ENCODE assay signal across 1 cellular context in the genomic region with DNA sequence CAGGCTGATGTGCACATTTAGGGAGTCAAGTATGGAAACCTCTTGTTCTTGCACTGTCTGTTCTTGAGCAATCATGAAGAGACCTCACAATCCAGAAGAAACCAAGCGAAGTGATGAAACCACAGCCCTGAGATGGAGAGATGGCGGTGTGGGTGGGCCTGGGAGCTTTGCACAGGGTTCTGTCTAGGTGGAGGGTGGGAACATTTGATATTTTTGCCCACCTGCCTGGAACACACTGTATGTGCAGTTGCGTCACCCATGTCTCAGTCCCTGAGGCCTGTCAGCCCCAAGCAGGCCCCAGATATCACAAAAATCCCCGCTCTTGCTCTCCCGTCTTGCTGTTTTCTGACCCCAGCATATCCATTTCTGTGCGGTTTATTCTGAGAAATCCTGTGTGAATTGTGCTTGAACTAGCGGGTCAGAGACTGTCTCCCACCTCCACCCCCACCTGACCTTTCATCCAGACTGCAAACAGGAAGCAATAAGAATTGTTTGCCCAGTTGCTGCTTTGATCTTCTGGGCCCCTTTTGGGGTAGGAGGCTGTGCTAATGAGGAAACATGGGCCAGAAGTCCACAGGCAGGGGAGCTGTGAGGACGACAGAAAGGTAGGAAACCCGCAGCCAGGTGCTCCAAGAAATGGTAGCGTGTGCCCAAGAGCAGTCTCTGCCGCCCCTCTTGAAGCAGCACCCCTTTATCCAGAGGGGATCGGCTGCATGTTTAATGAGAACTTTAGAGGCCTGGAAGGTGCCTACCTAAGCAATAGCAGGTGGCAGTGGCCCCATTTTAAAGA.
TF ChIP-seq lines count a peak whose summit lies in the region.

No MANE protein-coding gene starts in this region.

TF ChIP-seq in HepG2, 621 proteins besides CTCF, POLR2A, EP300 and RAD21 (continued from another document and continues in another):
- TF ChIP-seq, protein P1, sequence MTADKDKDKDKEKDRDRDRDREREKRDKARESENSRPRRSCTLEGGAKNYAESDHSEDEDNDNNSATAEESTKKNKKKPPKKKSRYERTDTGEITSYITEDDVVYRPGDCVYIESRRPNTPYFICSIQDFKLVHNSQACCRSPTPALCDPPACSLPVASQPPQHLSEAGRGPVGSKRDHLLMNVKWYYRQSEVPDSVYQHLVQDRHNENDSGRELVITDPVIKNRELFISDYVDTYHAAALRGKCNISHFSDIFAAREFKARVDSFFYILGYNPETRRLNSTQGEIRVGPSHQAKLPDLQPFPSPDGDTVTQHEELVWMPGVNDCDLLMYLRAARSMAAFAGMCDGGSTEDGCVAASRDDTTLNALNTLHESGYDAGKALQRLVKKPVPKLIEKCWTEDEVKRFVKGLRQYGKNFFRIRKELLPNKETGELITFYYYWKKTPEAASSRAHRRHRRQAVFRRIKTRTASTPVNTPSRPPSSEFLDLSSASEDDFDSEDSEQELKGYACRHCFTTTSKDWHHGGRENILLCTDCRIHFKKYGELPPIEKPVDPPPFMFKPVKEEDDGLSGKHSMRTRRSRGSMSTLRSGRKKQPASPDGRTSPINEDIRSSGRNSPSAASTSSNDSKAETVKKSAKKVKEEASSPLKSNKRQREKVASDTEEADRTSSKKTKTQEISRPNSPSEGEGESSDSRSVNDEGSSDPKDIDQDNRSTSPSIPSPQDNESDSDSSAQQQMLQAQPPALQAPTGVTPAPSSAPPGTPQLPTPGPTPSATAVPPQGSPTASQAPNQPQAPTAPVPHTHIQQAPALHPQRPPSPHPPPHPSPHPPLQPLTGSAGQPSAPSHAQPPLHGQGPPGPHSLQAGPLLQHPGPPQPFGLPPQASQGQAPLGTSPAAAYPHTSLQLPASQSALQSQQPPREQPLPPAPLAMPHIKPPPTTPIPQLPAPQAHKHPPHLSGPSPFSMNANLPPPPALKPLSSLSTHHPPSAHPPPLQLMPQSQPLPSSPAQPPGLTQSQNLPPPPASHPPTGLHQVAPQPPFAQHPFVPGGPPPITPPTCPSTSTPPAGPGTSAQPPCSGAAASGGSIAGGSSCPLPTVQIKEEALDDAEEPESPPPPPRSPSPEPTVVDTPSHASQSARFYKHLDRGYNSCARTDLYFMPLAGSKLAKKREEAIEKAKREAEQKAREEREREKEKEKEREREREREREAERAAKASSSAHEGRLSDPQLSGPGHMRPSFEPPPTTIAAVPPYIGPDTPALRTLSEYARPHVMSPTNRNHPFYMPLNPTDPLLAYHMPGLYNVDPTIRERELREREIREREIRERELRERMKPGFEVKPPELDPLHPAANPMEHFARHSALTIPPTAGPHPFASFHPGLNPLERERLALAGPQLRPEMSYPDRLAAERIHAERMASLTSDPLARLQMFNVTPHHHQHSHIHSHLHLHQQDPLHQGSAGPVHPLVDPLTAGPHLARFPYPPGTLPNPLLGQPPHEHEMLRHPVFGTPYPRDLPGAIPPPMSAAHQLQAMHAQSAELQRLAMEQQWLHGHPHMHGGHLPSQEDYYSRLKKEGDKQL (CRISPR knock-in tag; IDR thresholded peaks at IDR 0.05; ENCODE audit: low read depth) = peak; percentile 99
- TF ChIP-seq ZNF761 (CRISPR knock-in tag; conservative IDR thresholded peaks at IDR 0.05) (peak; percentile 95; the same call in 1 of the 2 replicates), MAZ (IDR thresholded peaks at IDR 0.05; ENCODE audit: borderline replicate concordance, low read depth, low read length) (peak; percentile 94), MAZ (CRISPR knock-in tag; IDR thresholded peaks at IDR 0.05; ENCODE audit: low read depth) (peak; percentile 97), CCDC6 (CRISPR knock-in tag; IDR thresholded peaks at IDR 0.05) (peak; percentile 98), MXI1 (IDR thresholded peaks at IDR 0.05; ENCODE audit: borderline replicate concordance, low read depth, low read length) (peak; percentile 77; the same call in 1 of the 3 replicates), PPARG (CRISPR knock-in tag; conservative IDR thresholded peaks at IDR 0.05) (peak; percentile 100), CBFB (CRISPR knock-in tag; IDR thresholded peaks at IDR 0.05) (peak; percentile 98), ZNF598 (CRISPR knock-in tag; IDR thresholded peaks at IDR 0.05; ENCODE audit: borderline replicate concordance) (no peak), ZNF550 (CRISPR knock-in tag; IDR thresholded peaks at IDR 0.05; ENCODE audit: borderline replicate concordance) (peak; percentile 82; the same call in 1 of the 2 replicates), ARID2 (CRISPR knock-in tag; IDR thresholded peaks at IDR 0.05; ENCODE audit: borderline replicate concordance) (peak; percentile 81; the same call in 1 of the 2 replicates), SATB2 (CRISPR knock-in tag; IDR thresholded peaks at IDR 0.05) (peak; percentile 96), ELF3 (CRISPR knock-in tag; IDR thresholded peaks at IDR 0.05) (peak; percentile 100), FOXK2 (IDR thresholded peaks at IDR 0.05) (peak; percentile 92), SP4 (CRISPR knock-in tag; IDR thresholded peaks at IDR 0.05) (peak; percentile 77), ZNF382 (CRISPR knock-in tag; IDR thresholded peaks at IDR 0.05; ENCODE audit: borderline replicate concordance) (no peak), AKAP8 (CRISPR knock-in tag; IDR thresholded peaks at IDR 0.05) (peak; percentile 97), SALL1 (CRISPR knock-in tag; IDR thresholded peaks at IDR 0.05) (peak; percentile 100), GPN1 (CRISPR knock-in tag; IDR thresholded peaks at IDR 0.05; ENCODE audit: borderline replicate concordance) (no peak), U2AF1 (optimal IDR thresholded peaks at IDR 0.05; ENCODE audit: low read depth, low read length) (peak; percentile 96), ZNF296 (CRISPR knock-in tag; conservative IDR thresholded peaks at IDR 0.05) (no peak), MAF1 (CRISPR knock-in tag; IDR thresholded peaks at IDR 0.05; ENCODE audit: borderline replicate concordance) (peak; percentile 94; the same call in 1 of the 2 replicates), ZNF207 (IDR thresholded peaks at IDR 0.05; ENCODE audit: borderline replicate concordance) (no peak), ZNF292 (CRISPR knock-in tag; IDR thresholded peaks at IDR 0.05; ENCODE audit: borderline replicate concordance, low read depth) (peak; percentile 100), HNRNPLL (IDR thresholded peaks at IDR 0.05; ENCODE audit: low read depth, low read length, poor library complexity, severe bottlenecking) (no peak), ZNF367 (CRISPR knock-in tag; IDR thresholded peaks at IDR 0.05; ENCODE audit: borderline replicate concordance) (0 out of 2 replicates have a peak, but pooled peaks have one; percentile 77), TRIM24 (CRISPR knock-in tag; IDR thresholded peaks at IDR 0.05) (peak; percentile 99), FOXJ3 (CRISPR knock-in tag; IDR thresholded peaks at IDR 0.05; ENCODE audit: borderline replicate concordance) (peak; percentile 99), ATAD3A (CRISPR knock-in tag; IDR thresholded peaks at IDR 0.05) (no peak), ZNF572 (CRISPR knock-in tag; IDR thresholded peaks at IDR 0.05) (peak; percentile 95), IRF2 (CRISPR knock-in tag; IDR thresholded peaks at IDR 0.05) (peak; percentile 99)
- TF ChIP-seq, protein P2, sequence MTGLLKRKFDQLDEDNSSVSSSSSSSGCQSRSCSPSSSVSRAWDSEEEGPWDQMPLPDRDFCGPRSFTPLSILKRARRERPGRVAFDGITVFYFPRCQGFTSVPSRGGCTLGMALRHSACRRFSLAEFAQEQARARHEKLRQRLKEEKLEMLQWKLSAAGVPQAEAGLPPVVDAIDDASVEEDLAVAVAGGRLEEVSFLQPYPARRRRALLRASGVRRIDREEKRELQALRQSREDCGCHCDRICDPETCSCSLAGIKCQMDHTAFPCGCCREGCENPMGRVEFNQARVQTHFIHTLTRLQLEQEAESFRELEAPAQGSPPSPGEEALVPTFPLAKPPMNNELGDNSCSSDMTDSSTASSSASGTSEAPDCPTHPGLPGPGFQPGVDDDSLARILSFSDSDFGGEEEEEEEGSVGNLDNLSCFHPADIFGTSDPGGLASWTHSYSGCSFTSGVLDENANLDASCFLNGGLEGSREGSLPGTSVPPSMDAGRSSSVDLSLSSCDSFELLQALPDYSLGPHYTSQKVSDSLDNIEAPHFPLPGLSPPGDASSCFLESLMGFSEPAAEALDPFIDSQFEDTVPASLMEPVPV (CRISPR knock-in tag; IDR thresholded peaks at IDR 0.05) = peak; percentile 88
- TF ChIP-seq, protein P3, sequence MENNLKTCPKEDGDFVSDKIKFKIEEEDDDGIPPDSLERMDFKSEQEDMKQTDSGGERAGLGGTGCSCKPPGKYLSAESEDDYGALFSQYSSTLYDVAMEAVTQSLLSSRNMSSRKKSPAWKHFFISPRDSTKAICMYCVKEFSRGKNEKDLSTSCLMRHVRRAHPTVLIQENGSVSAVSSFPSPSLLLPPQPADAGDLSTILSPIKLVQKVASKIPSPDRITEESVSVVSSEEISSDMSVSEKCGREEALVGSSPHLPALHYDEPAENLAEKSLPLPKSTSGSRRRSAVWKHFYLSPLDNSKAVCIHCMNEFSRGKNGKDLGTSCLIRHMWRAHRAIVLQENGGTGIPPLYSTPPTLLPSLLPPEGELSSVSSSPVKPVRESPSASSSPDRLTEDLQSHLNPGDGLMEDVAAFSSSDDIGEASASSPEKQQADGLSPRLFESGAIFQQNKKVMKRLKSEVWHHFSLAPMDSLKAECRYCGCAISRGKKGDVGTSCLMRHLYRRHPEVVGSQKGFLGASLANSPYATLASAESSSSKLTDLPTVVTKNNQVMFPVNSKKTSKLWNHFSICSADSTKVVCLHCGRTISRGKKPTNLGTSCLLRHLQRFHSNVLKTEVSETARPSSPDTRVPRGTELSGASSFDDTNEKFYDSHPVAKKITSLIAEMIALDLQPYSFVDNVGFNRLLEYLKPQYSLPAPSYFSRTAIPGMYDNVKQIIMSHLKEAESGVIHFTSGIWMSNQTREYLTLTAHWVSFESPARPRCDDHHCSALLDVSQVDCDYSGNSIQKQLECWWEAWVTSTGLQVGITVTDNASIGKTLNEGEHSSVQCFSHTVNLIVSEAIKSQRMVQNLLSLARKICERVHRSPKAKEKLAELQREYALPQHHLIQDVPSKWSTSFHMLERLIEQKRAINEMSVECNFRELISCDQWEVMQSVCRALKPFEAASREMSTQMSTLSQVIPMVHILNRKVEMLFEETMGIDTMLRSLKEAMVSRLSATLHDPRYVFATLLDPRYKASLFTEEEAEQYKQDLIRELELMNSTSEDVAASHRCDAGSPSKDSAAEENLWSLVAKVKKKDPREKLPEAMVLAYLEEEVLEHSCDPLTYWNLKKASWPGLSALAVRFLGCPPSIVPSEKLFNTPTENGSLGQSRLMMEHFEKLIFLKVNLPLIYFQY (CRISPR knock-in tag; IDR thresholded peaks at IDR 0.05; ENCODE audit: borderline replicate concordance) = peak; percentile 99
- TF ChIP-seq, protein P4, sequence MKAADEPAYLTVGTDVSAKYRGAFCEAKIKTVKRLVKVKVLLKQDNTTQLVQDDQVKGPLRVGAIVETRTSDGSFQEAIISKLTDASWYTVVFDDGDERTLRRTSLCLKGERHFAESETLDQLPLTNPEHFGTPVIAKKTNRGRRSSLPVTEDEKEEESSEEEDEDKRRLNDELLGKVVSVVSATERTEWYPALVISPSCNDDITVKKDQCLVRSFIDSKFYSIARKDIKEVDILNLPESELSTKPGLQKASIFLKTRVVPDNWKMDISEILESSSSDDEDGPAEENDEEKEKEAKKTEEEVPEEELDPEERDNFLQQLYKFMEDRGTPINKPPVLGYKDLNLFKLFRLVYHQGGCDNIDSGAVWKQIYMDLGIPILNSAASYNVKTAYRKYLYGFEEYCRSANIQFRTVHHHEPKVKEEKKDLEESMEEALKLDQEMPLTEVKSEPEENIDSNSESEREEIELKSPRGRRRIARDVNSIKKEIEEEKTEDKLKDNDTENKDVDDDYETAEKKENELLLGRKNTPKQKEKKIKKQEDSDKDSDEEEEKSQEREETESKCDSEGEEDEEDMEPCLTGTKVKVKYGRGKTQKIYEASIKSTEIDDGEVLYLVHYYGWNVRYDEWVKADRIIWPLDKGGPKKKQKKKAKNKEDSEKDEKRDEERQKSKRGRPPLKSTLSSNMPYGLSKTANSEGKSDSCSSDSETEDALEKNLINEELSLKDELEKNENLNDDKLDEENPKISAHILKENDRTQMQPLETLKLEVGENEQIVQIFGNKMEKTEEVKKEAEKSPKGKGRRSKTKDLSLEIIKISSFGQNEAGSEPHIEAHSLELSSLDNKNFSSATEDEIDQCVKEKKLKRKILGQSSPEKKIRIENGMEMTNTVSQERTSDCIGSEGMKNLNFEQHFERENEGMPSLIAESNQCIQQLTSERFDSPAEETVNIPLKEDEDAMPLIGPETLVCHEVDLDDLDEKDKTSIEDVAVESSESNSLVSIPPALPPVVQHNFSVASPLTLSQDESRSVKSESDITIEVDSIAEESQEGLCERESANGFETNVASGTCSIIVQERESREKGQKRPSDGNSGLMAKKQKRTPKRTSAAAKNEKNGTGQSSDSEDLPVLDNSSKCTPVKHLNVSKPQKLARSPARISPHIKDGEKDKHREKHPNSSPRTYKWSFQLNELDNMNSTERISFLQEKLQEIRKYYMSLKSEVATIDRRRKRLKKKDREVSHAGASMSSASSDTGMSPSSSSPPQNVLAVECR (CRISPR knock-in tag; IDR thresholded peaks at IDR 0.05; ENCODE audit: borderline replicate concordance) = peak; percentile 86; the same call in 1 of the 2 replicates
- TF ChIP-seq, protein P5, sequence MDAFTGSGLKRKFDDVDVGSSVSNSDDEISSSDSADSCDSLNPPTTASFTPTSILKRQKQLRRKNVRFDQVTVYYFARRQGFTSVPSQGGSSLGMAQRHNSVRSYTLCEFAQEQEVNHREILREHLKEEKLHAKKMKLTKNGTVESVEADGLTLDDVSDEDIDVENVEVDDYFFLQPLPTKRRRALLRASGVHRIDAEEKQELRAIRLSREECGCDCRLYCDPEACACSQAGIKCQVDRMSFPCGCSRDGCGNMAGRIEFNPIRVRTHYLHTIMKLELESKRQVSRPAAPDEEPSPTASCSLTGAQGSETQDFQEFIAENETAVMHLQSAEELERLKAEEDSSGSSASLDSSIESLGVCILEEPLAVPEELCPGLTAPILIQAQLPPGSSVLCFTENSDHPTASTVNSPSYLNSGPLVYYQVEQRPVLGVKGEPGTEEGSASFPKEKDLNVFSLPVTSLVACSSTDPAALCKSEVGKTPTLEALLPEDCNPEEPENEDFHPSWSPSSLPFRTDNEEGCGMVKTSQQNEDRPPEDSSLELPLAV (CRISPR knock-in tag; conservative IDR thresholded peaks at IDR 0.05; ENCODE audit: low read depth) = no peak; the same call in 1 of the 2 replicates
- TF ChIP-seq, protein P6, sequence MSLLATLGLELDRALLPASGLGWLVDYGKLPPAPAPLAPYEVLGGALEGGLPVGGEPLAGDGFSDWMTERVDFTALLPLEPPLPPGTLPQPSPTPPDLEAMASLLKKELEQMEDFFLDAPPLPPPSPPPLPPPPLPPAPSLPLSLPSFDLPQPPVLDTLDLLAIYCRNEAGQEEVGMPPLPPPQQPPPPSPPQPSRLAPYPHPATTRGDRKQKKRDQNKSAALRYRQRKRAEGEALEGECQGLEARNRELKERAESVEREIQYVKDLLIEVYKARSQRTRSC (CRISPR knock-in tag; IDR thresholded peaks at IDR 0.05; ENCODE audit: low read depth) = peak; percentile 75; the same call in 1 of the 2 replicates
- TF ChIP-seq, protein P7, sequence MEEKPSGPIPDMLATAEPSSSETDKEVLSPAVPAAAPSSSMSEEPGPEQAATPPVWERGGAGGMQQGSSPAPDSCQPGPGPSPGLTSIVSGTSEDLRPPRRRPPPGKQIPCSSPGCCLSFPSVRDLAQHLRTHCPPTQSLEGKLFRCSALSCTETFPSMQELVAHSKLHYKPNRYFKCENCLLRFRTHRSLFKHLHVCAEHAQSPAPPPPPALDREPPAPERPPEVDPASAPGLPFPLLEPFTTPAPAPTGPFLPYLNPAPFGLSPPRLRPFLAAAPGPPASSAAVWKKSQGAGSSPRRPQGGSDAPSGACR (CRISPR knock-in tag; IDR thresholded peaks at IDR 0.05) = peak; percentile 99
